In the genomic region with DNA sequence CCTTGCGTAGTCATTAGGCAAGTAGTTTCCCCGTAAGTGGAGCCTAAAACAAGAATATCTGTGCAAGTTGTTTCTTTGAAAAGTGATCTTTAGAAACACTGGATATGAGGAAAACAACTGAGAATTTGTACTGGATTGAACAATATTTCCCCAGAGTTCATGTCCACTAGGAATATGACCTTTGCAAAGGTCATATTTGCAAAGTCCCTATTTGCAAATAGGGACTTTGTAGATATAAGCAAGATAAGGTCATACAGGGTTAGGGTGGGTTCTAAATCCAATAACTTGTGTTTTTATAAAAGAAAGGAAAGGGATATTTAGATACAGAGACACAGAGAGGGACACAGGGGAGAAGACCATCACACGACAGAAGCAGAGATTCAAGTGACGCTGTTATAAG, we compare ENCODE assay signal across 34 cellular contexts.
"Had no signal": no experiment of that assay in that cellular context is flagged by ENCODE, and none has a peak within 500 bp of the region (broad histone marks: within the 10 kb centered on the region; RNA-seq: fewer than 3 reads in every experiment).

No MANE protein-coding gene starts in this region.

- DNase-seq: activated effector memory CD4-positive, alpha-beta T cell treated with anti-CD3 and anti-CD28 coated beads, Interleukin-2, amount 50 U/mL, for 16 hours; activated effector memory CD4-positive, alpha-beta T cell treated with Interleukin-2 at 50 U/mL for 16 hours; activated gamma-delta T cell; activated gamma-delta T cell treated with Interleukin-2 at 50 U/mL for 16 hours; activated naive CD4-positive, alpha-beta T cell; activated naive CD4-positive, alpha-beta T cell treated with anti-CD3 and anti-CD28 coated beads for 36 hours; activated naive CD4-positive, alpha-beta T cell treated with anti-CD3 and anti-CD28 coated beads, Interleukin-2, amount 10 ng/mL, durations not matched to agents 7 days and 5 days; activated naive CD4-positive, alpha-beta T cell treated with Interleukin-2 at 50 U/mL for 16 hours; activated naive CD8-positive, alpha-beta T cell treated with anti-CD3 and anti-CD28 coated beads for 36 hours; activated naive CD8-positive, alpha-beta T cell treated with anti-CD3 and anti-CD28 coated beads, Interleukin-2, amount 10 ng/mL, durations not matched to agents 7 days and 5 days; activated naive CD8-positive, alpha-beta T cell treated with anti-CD3 and anti-CD28 coated beads, Interleukin-2, amount 50 U/mL, for 24 hours; activated T-cell treated with anti-CD3 and anti-CD28 coated beads for 4 hours; activated T-cell treated with anti-CD3 and anti-CD28 coated beads, Interleukin-2, amount 50 U/mL, for 1 hour; activated T-cell treated with anti-CD3 and anti-CD28 coated beads, Interleukin-2, amount 50 U/mL, for 24 hours; activated T-cell treated with anti-CD3 and anti-CD28 coated beads, Interleukin-2, amount 50 U/mL, for 4 hours; activated T-cell treated with anti-CD3 and anti-CD28 coated beads, Interleukin-2, amount 50 U/mL, for 48 hours; activated T-cell treated with anti-CD3 and anti-CD28 coated beads, Interleukin-2, amount 50 U/mL, for 72 hours; adrenal gland; amniotic stem cell; amygdala; anterior cingulate cortex; aorta; body of pancreas; brain microvascular endothelial cell; caudate nucleus; central memory CD4-positive, alpha-beta T cell; cerebellar nuclear complex had no signal

- H3K4me3 ChIP-seq: adrenal gland, ascending aorta, body of pancreas, breast epithelium, cardiac muscle cell had no signal

- FAIRE-seq: astrocyte, bronchial epithelial cell had no signal

- H3K27ac ChIP-seq: adrenal gland, ascending aorta, body of pancreas, brain microvascular endothelial cell, breast epithelium, cardiac muscle cell had no signal

- ATAC-seq: activated naive CD4-positive, alpha-beta T cell treated with anti-CD3 and anti-CD28 coated beads, Interleukin-2, amount 50 U/mL, for 72 hours; activated naive CD8-positive, alpha-beta T cell treated with anti-CD3 and anti-CD28 coated beads, Interleukin-2, amount 50 U/mL, for 24 hours; activated T-cell treated with anti-CD3 and anti-CD28 coated beads, Interleukin-2, amount 50 U/mL, for 4 hours; activated T-cell treated with anti-CD3 and anti-CD28 coated beads, Interleukin-2, amount 50 U/mL, for 72 hours; activated T-helper 17 cell treated with anti-CD3 and anti-CD28 coated beads, Interleukin-2, amount 50 U/mL, for 72 hours; body of pancreas had no signal

- H3K27me3 ChIP-seq: adrenal gland, ascending aorta, body of pancreas, brain microvascular endothelial cell, breast epithelium, cardiac muscle cell had no signal

- H3K4me1 ChIP-seq: adrenal gland, ascending aorta, body of pancreas, breast epithelium had no signal

- H3K9me3 ChIP-seq: adrenal gland, ascending aorta, body of pancreas, breast epithelium had no signal

- H3K36me3 ChIP-seq: adrenal gland, ascending aorta, brain microvascular endothelial cell, breast epithelium, cardiac muscle cell had no signal
